ENCODE assay signal across 13 cellular contexts in the genomic region with DNA sequence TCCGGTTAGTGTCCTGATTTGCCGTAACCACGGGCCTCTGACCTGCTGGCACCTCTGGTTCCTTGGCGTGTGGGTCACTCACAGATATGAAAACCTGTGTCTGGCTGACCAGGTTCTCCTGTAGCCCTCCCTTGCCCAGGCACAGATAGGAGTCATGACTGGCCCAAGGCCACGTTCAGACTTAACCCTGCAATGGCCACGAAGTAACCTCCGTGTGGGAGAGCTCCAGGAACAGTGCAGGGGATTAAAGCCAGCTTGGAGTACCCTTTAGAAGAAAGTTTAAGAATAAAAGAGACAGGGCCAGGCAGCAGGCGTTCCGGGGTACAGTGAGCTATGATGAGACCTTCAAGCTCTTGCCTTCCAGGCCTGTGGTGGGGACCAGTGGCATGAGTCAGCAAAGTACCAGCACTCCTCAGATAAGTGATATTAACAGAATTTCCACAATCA. TPM values are rescaled to one million over a fixed set of nuclear protein-coding genes. Genes with fewer than 3 reads are reported as not detected.
DNase-seq lines count a peak whose midpoint lies in the region; ATAC-seq and TF ChIP-seq lines count a peak whose summit lies in the region.
"Had no signal": no experiment of that assay in that cellular context is flagged by ENCODE, and none has a peak within 500 bp of the region (broad histone marks: within the 10 kb centered on the region; RNA-seq: fewer than 3 reads in every experiment).

No MANE protein-coding gene starts in this region.

- DNase-seq in activated naive CD8-positive, alpha-beta T cell treated with anti-CD3 and anti-CD28 coated beads, Interleukin-2, amount 50 U/mL, for 24 hours: no peak
- DNase-seq in activated naive CD8-positive, alpha-beta T cell treated with anti-CD3 and anti-CD28 coated beads for 36 hours: no peak
- DNase-seq in astrocyte of the spinal cord (ENCODE audit: low read depth, low spot score) (peak; percentile 55), left lobe of liver (ENCODE audit: low spot score) (peak; percentile 31), vagina (ENCODE audit: extremely low spot score in 2 of 2) (peak; percentile 62 to 67), hepatocyte (ENCODE audit: low spot score) (no peak), NCI-H1930 (lab: John Stamatoyannopoulos, UW) (no peak), NCI-H2227 (lab: John Stamatoyannopoulos, UW; ENCODE audit: unreplicated experiment) (no peak)
- DNase-seq: NCI-H2171, T-helper 9 cell, upper lobe of right lung had no signal

- no peak overlapping the region for H3K27ac ChIP-seq in vagina
- no peak overlapping the region for H3K27ac ChIP-seq in hepatocyte
- H3K27ac ChIP-seq: upper lobe of right lung had no signal

- no peaks in the 10 kb centered on the region for H3K9me2 ChIP-seq in hepatocyte (replicated peaks; ENCODE audit: insufficient read depth)

- H3K4me1 ChIP-seq in vagina (no peaks in the 10 kb centered on the region), hepatocyte (ENCODE audit: insufficient read depth) (no peaks in the 10 kb centered on the region)
- H3K4me1 ChIP-seq: upper lobe of right lung had no signal

- H3K27ac Mint-ChIP-seq in activated naive CD8-positive, alpha-beta T cell treated with anti-CD3 and anti-CD28 coated beads, Interleukin-2, amount 50 U/mL, for 24 hours: peak overlapping the region; percentile 14
- no peak overlapping the region for H3K27ac Mint-ChIP-seq in activated naive CD8-positive, alpha-beta T cell treated with anti-CD3 and anti-CD28 coated beads for 36 hours
- H3K27ac Mint-ChIP-seq: nephron had no signal

- intact Hi-C loops in vagina (cut with DNase I): no loop called here

- H3K27me3 Mint-ChIP-seq in activated naive CD8-positive, alpha-beta T cell treated with anti-CD3 and anti-CD28 coated beads, Interleukin-2, amount 50 U/mL, for 24 hours: no peaks in the 10 kb centered on the region
- H3K27me3 Mint-ChIP-seq in activated naive CD8-positive, alpha-beta T cell treated with anti-CD3 and anti-CD28 coated beads for 36 hours: no peaks in the 10 kb centered on the region

- H3K4me1 Mint-ChIP-seq in activated naive CD8-positive, alpha-beta T cell treated with anti-CD3 and anti-CD28 coated beads, Interleukin-2, amount 50 U/mL, for 24 hours: no peaks in the 10 kb centered on the region
- peaks cover 2% of the 10 kb centered on the region for H3K4me1 Mint-ChIP-seq in activated naive CD8-positive, alpha-beta T cell treated with anti-CD3 and anti-CD28 coated beads for 36 hours

- TF ChIP-seq CTCF in astrocyte of the spinal cord (IDR thresholded peaks at IDR 0.05; ENCODE audit: low read depth, low read length): no peak
- TF ChIP-seq CTCF in vagina (IDR thresholded peaks at IDR 0.05): no peak
- TF ChIP-seq CTCF in hepatocyte (IDR thresholded peaks at IDR 0.05; ENCODE audit: poor library complexity): no peak

- H4K20me1 ChIP-seq in hepatocyte (ENCODE audit: insufficient read depth, poor library complexity, severe bottlenecking): no peaks in the 10 kb centered on the region

- no peak for TF ChIP-seq POLR2A in vagina (IDR thresholded peaks at IDR 0.05)

- H3K36me3 ChIP-seq in vagina (peaks cover 0 to 35% of the 10 kb centered on the region in 2 donors), hepatocyte (replicated peaks; ENCODE audit: insufficient read depth, low read depth) (no peaks in the 10 kb centered on the region)

- no peak overlapping the region for H3K4me2 ChIP-seq in hepatocyte
- H3K4me2 ChIP-seq: smooth muscle cell had no signal

- 73% methylated on average over 9 of the region's 9 CpGs for WGBS in hepatocyte (ENCODE audit: low lambda C conversion rate, missing lambda C conversion rate)

- H3K9me3 ChIP-seq in vagina (no peaks in the 10 kb centered on the region), hepatocyte (ENCODE audit: low read depth) (no peaks in the 10 kb centered on the region)
- H3K9me3 ChIP-seq: upper lobe of right lung had no signal

- H3K36me3 Mint-ChIP-seq in activated naive CD8-positive, alpha-beta T cell treated with anti-CD3 and anti-CD28 coated beads, Interleukin-2, amount 50 U/mL, for 24 hours (ENCODE audit: low read depth): peaks cover 66% of the 10 kb centered on the region
- H3K36me3 Mint-ChIP-seq in activated naive CD8-positive, alpha-beta T cell treated with anti-CD3 and anti-CD28 coated beads for 36 hours: peaks cover 32% of the 10 kb centered on the region

- no peak overlapping the region for H2AFZ ChIP-seq in hepatocyte

- no peak for ATAC-seq in activated naive CD8-positive, alpha-beta T cell treated with anti-CD3 and anti-CD28 coated beads, Interleukin-2, amount 50 U/mL, for 24 hours
- ATAC-seq in left lobe of liver: no peak
- ATAC-seq: upper lobe of right lung had no signal

- in situ Hi-C loops in astrocyte of the spinal cord (cut with HindIII; ENCODE audit: low sequenced_read_pairs): no loop called here

- H3K9me3 Mint-ChIP-seq in activated naive CD8-positive, alpha-beta T cell treated with anti-CD3 and anti-CD28 coated beads, Interleukin-2, amount 50 U/mL, for 24 hours: no peaks in the 10 kb centered on the region
- no peaks in the 10 kb centered on the region for H3K9me3 Mint-ChIP-seq in activated naive CD8-positive, alpha-beta T cell treated with anti-CD3 and anti-CD28 coated beads for 36 hours
- H3K9me3 Mint-ChIP-seq: nephron had no signal

- peaks cover 1% of the 10 kb centered on the region for H3K79me2 ChIP-seq in hepatocyte

- no peak overlapping the region for H3K4me3 ChIP-seq in astrocyte of the spinal cord (ENCODE audit: low read depth, low read length)
- H3K4me3 ChIP-seq in vagina: no peak overlapping the region
- H3K4me3 ChIP-seq in hepatocyte: no peak overlapping the region
- H3K4me3 ChIP-seq: smooth muscle cell, upper lobe of right lung had no signal

- H3K27me3 ChIP-seq in vagina (no peaks in the 10 kb centered on the region), hepatocyte (no peaks in the 10 kb centered on the region)
- H3K27me3 ChIP-seq: upper lobe of right lung had no signal

- no peak overlapping the region for H3K4me3 Mint-ChIP-seq in activated naive CD8-positive, alpha-beta T cell treated with anti-CD3 and anti-CD28 coated beads, Interleukin-2, amount 50 U/mL, for 24 hours
- no peak overlapping the region for H3K4me3 Mint-ChIP-seq in activated naive CD8-positive, alpha-beta T cell treated with anti-CD3 and anti-CD28 coated beads for 36 hours
- H3K4me3 Mint-ChIP-seq: nephron had no signal

RNA-seq across cellular contexts. Expression of a gene that starts 25.5 kb away (rescaled TPM):
- total RNA-seq in activated naive CD8-positive, alpha-beta T cell treated with anti-CD3 and anti-CD28 coated beads for 36 hours: 10 to 100 TPM; 48.0 to 52.2 TPM
- total RNA-seq in left lobe of liver (2.0 TPM), vagina (3.2 TPM), hepatocyte (8.2 and 14.6 TPM in 2 replicates)
- polyA plus RNA-seq in hepatocyte: 5.1 and 9.7 TPM in 2 replicates

RNA-seq across cellular contexts. Expression of a gene that starts 25.6 kb away (rescaled TPM):
- 10 to 100 TPM; 23.8 to 27.5 TPM for total RNA-seq in activated naive CD8-positive, alpha-beta T cell treated with anti-CD3 and anti-CD28 coated beads for 36 hours
- 13.4 TPM for total RNA-seq in left lobe of liver
- total RNA-seq in vagina: 17.2 TPM
- 40.5 and 47.8 TPM in 2 replicates for total RNA-seq in hepatocyte
- 61.1 and 63.6 TPM in 2 replicates for polyA plus RNA-seq in hepatocyte

Comparison
In these comparisons a context has a peak if more than half of its experiments do, and no peak if none do; other contexts are left out.
1. DNase-seq: peak in astrocyte of the spinal cord (single experiment), left lobe of liver (single experiment) and vagina (2 of 2); none in activated naive CD8-positive, alpha-beta T cell treated with anti-CD3 and anti-CD28 coated beads, Interleukin-2, amount 50 U/mL, for 24 hours (single experiment), activated naive CD8-positive, alpha-beta T cell treated with anti-CD3 and anti-CD28 coated beads for 36 hours (single experiment), hepatocyte (single experiment), NCI-H1930 (0 of 2) and NCI-H2227 (single experiment).